16 cellular contexts compared by ENCODE assay signal in genomic region chr4:4853921-4854648, GRCh38. TPM values are rescaled to one million over a fixed set of nuclear protein-coding genes. Genes with fewer than 3 reads are reported as not detected.
DNase-seq lines count a peak whose midpoint lies in the region; ATAC-seq, FAIRE-seq and TF ChIP-seq lines count a peak whose summit lies in the region.
"Had no signal": no experiment of that assay in that cellular context is flagged by ENCODE, and none has a peak within 500 bp of the region (broad histone marks: within the 10 kb centered on the region; RNA-seq: fewer than 3 reads in every experiment).

No MANE protein-coding gene starts in this region.

- H2AFZ ChIP-seq in HepG2 (ENCODE audit: low read length) (no peak overlapping the region), GM12878 (ENCODE audit: control insufficient read depth, low read depth, low read length) (no peak overlapping the region)

- intact Hi-C loops in HepG2 (cut with micrococcal nuclease; ENCODE audit: unreplicated experiment) = no loop called here
- intact Hi-C loops in right lobe of liver (cut with DNase I) = no loop called here
- intact Hi-C loops in GM12878 (cut with micrococcal nuclease; ENCODE audit: unreplicated experiment) = no loop called here
- intact Hi-C loops in natural killer cell (cut with micrococcal nuclease) = loop anchor here (2.0 to 10.0 kb wide), 2 partner anchors 15 to 369 kb away; no protein-coding TSS in a partner anchor

- in situ Hi-C loops in HepG2 (cut with HindIII; ENCODE audit: extremely low pct_ligation_motif_present, low pct_unique_long_range_greater_than_20kb) = no loop called here
- in situ Hi-C loops in GM12878 (cut with MboI) = no loop called here

- peaks cover 4% of the 10 kb centered on the region; the same call in 1 of the 2 replicates for H3K4me1 ChIP-seq in HepG2 (ENCODE audit: insufficient read depth, low read length)
- peaks cover 0 to 16% (median 2%) of the 10 kb centered on the region in 4 donors for H3K4me1 ChIP-seq in right lobe of liver
- H3K4me1 ChIP-seq in GM12878 (ENCODE audit: control insufficient read depth, insufficient read depth, low read length) = no peaks in the 10 kb centered on the region; the same call in 1 of the 2 replicates
- H3K4me1 ChIP-seq in foreskin keratinocyte = no peaks in the 10 kb centered on the region

- H3K36me3 ChIP-seq in HepG2 (replicated peaks in 1 of 2; ENCODE audit: control insufficient read depth in 1 of 2, insufficient read depth in 2 of 2, low read length in 2 of 2) (no peaks in the 10 kb centered on the region), right lobe of liver (no peaks in the 10 kb centered on the region), GM12878 (ENCODE audit: control insufficient read depth in 2 of 2, insufficient read depth in 2 of 2, low read length in 1 of 2) (no peaks in the 10 kb centered on the region)
- H3K36me3 ChIP-seq: lower lobe of right lung, ovary had no signal

- no peak overlapping the region for H3K27ac Mint-ChIP-seq in natural killer cell

- H4K20me1 ChIP-seq in HepG2 (ENCODE audit: insufficient read depth, low read length) (no peaks in the 10 kb centered on the region), GM12878 (ENCODE audit: control insufficient read depth, insufficient read depth) (no peaks in the 10 kb centered on the region)

- DNase-seq in HepG2 (ENCODE audit: low spot score) = no peak
- DNase-seq in right lobe of liver = no peak
- no peak for DNase-seq in GM12878 (ENCODE audit: low read depth, low spot score)
- DNase-seq in natural killer cell = no peak
- no peak for DNase-seq in foreskin keratinocyte
- DNase-seq: AML-193; caudate nucleus; hypothalamus; lower lobe of right lung; NCI-H187; NK-92 treated with Interleukin-12 subunit alpha and Interleukin-12 subunit beta, amount 100 ng/mL, for 24 hours had no signal

- SMC1A ChIA-PET in GM12878 (lab: Charles Lee; ENCODE audit: uncharacterized antibody, unreplicated experiment) = no interaction called here

- POLR2A ChIA-PET in HepG2 (lab: Yijun Ruan, JAX) = no interaction called here
- POLR2A ChIA-PET in GM12878 (lab: Charles Lee) = no interaction called here

- H3K9me3 ChIP-seq in HepG2 (ENCODE audit: low read length) (no peaks in the 10 kb centered on the region), right lobe of liver (no peaks in the 10 kb centered on the region), GM12878 (replicated peaks; ENCODE audit: control insufficient read depth, insufficient read depth, low read length) (peaks cover 4% of the 10 kb centered on the region; the same call in 2 of the 3 replicates)
- H3K9me3 ChIP-seq: lower lobe of right lung, ovary had no signal

- no peak for FAIRE-seq in HepG2 (lab: Jason Lieb, UNC)
- FAIRE-seq in GM12878 (lab: Jason Lieb, UNC) = no peak
- FAIRE-seq: GM18507 had no signal

- TF ChIP-seq EP300 in HepG2 (IDR thresholded peaks at IDR 0.05; ENCODE audit: low read depth in 2 of 2, low read length in 2 of 2) = no peak
- TF ChIP-seq EP300 in HepG2 (CRISPR knock-in tag; IDR thresholded peaks at IDR 0.05; ENCODE audit: borderline replicate concordance) = no peak
- TF ChIP-seq EP300 in GM12878 (IDR thresholded peaks at IDR 0.05; ENCODE audit: borderline replicate concordance in 1 of 2, control insufficient read depth in 1 of 2, low read depth in 2 of 2, low read length in 2 of 2) = no peak

- H3K79me2 ChIP-seq in HepG2 (ENCODE audit: insufficient read depth, low read length) (no peaks in the 10 kb centered on the region), GM12878 (ENCODE audit: control insufficient read depth, insufficient read depth, low read length) (no peaks in the 10 kb centered on the region)

- H3K27me3 ChIP-seq in HepG2 (ENCODE audit: control insufficient read depth in 1 of 2, insufficient read depth in 2 of 2, low read length in 2 of 2) (peaks cover 2 to 5% of the 10 kb centered on the region in 2 experiments; a peak in 2 of 5 replicates), right lobe of liver (peaks cover 13 to 44% of the 10 kb centered on the region in 2 donors), GM12878 (replicated peaks in 1 of 2; ENCODE audit: control insufficient read depth in 2 of 2, insufficient read depth in 2 of 2, low read length in 1 of 2) (peaks cover 7 to 27% of the 10 kb centered on the region in 2 experiments), foreskin keratinocyte (peaks cover 83% of the 10 kb centered on the region)
- H3K27me3 ChIP-seq: ovary had no signal

- TF ChIP-seq POLR2A in HepG2 (IDR thresholded peaks at IDR 0.05; ENCODE audit: insufficient read depth in 1 of 2, low read depth in 2 of 2, low read length in 2 of 2) (no peak), right lobe of liver (IDR thresholded peaks at IDR 0.05) (no peak), GM12878 (IDR thresholded peaks at IDR 0.05; ENCODE audit: low read depth, low read length) (no peak)

- no peak overlapping the region for H3K4me3 ChIP-seq in HepG2 (replicated peaks in 1 of 3; ENCODE audit: insufficient read depth in 1 of 3, low read depth in 2 of 3, low read length in 3 of 3)
- H3K4me3 ChIP-seq in right lobe of liver = no peak overlapping the region
- H3K4me3 ChIP-seq in GM12878 = no peak overlapping the region

- BruUV-seq in HepG2 (replicated peaks; lab: Mats Ljungman, UMichigan) = no TSS peak
- BruUV-seq in GM12878 (replicated peaks; lab: Mats Ljungman, UMichigan) = no TSS peak

- peak overlapping the region; percentile 95 for H3K4me3 Mint-ChIP-seq in natural killer cell

- peaks cover 41 to 47% of the 10 kb centered on the region in 2 donors for H3K4me1 Mint-ChIP-seq in natural killer cell

- TF ChIP-seq RAD21 in HepG2 (CRISPR knock-in tag; IDR thresholded peaks at IDR 0.05) (no peak), GM12878 (IDR thresholded peaks at IDR 0.05; ENCODE audit: insufficient read depth, low read depth, low read length) (no peak)

- CTCF ChIA-PET in HepG2 (lab: Yijun Ruan, JAX; ENCODE audit: low intra/inter-chr PET ratio, low total read pairs) = no interaction called here
- CTCF ChIA-PET in GM12878 (lab: Yijun Ruan, JAX) = no interaction called here

- H3K36me3 Mint-ChIP-seq in natural killer cell = no peaks in the 10 kb centered on the region

- TF ChIP-seq CTCF in HepG2 (CRISPR knock-in tag; IDR thresholded peaks at IDR 0.05) (no peak), right lobe of liver (IDR thresholded peaks at IDR 0.05) (no peak), GM12878 (IDR thresholded peaks at IDR 0.05 in 2 of 3, conservative IDR thresholded peaks at IDR 0.05 in 1 of 3; ENCODE audit: control insufficient read depth in 2 of 3, extremely low read depth in 1 of 3, insufficient read depth in 1 of 3, low read depth in 3 of 3, low read length in 3 of 3) (no peak), natural killer cell (IDR thresholded peaks at IDR 0.05) (no peak), foreskin keratinocyte (conservative IDR thresholded peaks at IDR 0.05) (no peak)

- WGBS in HepG2 (ENCODE audit: low lambda C conversion rate) = 80% methylated on average over 24 of the region's 24 CpGs
- WGBS in right lobe of liver (ENCODE audit: insufficient coverage, low coverage, low lambda C conversion rate, missing lambda C conversion rate) = 12% methylated on average over 20 of the region's 24 CpGs
- 63% methylated on average over 24 of the region's 24 CpGs for WGBS in GM12878 (ENCODE audit: insufficient coverage, insufficient replicate concordance, low lambda C conversion rate, missing lambda C conversion rate)

- ATAC-seq in HepG2 (no peak), right lobe of liver (no peak), GM12878 (no peak), natural killer cell (no peak), foreskin keratinocyte (no peak), GM18907 (IDR thresholded peaks at IDR 0.05; ENCODE audit: unreplicated experiment) (no peak), GM18519 (IDR thresholded peaks at IDR 0.05; ENCODE audit: low FRiP score, unreplicated experiment) (no peak), HG03097 (IDR thresholded peaks at IDR 0.05; ENCODE audit: low FRiP score, unreplicated experiment) (no peak)

- RAD21 ChIA-PET in GM12878 (lab: Charles Lee; ENCODE audit: unreplicated experiment) = no interaction called here

- H3K4me2 ChIP-seq in HepG2 (ENCODE audit: low read depth, low read length) (no peak overlapping the region), GM12878 (ENCODE audit: control insufficient read depth, insufficient read depth) (peak overlapping the region; percentile 89; the same call in 1 of the 2 replicates)

- H3K9ac ChIP-seq in HepG2 (ENCODE audit: insufficient read depth, low read depth, low read length) (no peak overlapping the region), GM12878 (ENCODE audit: control insufficient read depth, insufficient read depth, low read length) (no peak overlapping the region)

- H3K27ac ChIP-seq in HepG2 (ENCODE audit: extremely low read length, insufficient read depth, low read length) (no peak overlapping the region), right lobe of liver (no peak overlapping the region), GM12878 (ENCODE audit: control insufficient read depth, insufficient read depth) (no peak overlapping the region), foreskin keratinocyte (no peak overlapping the region)
- H3K27ac ChIP-seq: lower lobe of right lung, ovary had no signal

- H3K9me3 Mint-ChIP-seq in natural killer cell = no peaks in the 10 kb centered on the region

- H3K27me3 Mint-ChIP-seq in natural killer cell (ENCODE audit: low read depth in 2 of 2) = peaks cover 48 to 60% of the 10 kb centered on the region in 2 donors

RNA-seq across cellular contexts. Expression of gene MSX1, which starts 5.4 kb away (rescaled TPM):
- total RNA-seq in HepG2 (2016; rRNA removed; fragmentation: Illumina TruSeq; extraction: Trizol) (13.8 and 14.9 TPM in 2 replicates), right lobe of liver (under 1 TPM; 0.15 to 0.62 (median 0.31) TPM), GM12878 (2014; rRNA removed) (0.28 TPM in 1 of 2 replicates, not detected in the other), GM12878 (2014; rRNA removed; fragmentation: Illumina TruSeq; extraction: Trizol) (not detected in 2 replicates), GM12878 (2021) (0.18 and 0.24 TPM in 2 replicates), natural killer cell (not detected), foreskin keratinocyte (0.10 and 0.32 TPM in 2 replicates)
- total RNA-seq in HepG2 (2016; cell fraction: cytosol; rRNA removed; fragmentation: Illumina TruSeq; extraction: Trizol; ENCODE audit: low read depth) = 6.3 and 10.9 TPM in 2 replicates
- total RNA-seq in HepG2 (2016; cell fraction: insoluble cytoplasmic fraction; rRNA removed; fragmentation: Illumina TruSeq; extraction: Trizol) = 14.0 and 15.0 TPM in 2 replicates
- 19.1 and 23.9 TPM in 2 replicates for total RNA-seq in HepG2 (2016; cell fraction: membrane; rRNA removed; fragmentation: Illumina TruSeq; extraction: Trizol)
- total RNA-seq in HepG2 (2016; cell fraction: nucleus; rRNA removed; fragmentation: Illumina TruSeq; extraction: Trizol) = 5.4 and 9.8 TPM in 2 replicates
- polyA plus RNA-seq in HepG2 (2011; rRNA removed) (12.1 and 15.2 TPM in 2 replicates), GM12878 (2011; rRNA removed) (0.22 and 0.56 TPM in 2 replicates), GM12878 (2014; fragmentation: Illumina TruSeq; extraction: Trizol) (0.22 TPM in 1 of 2 replicates, not detected in the other), GM12878 (2014; fragmentation: Nextera tagmentation; extraction: Ambion mirVana) (under 1 TPM; 0.04 to 0.08 TPM), GM12878 (2014; rRNA removed) (0.13 and 0.16 TPM in 2 replicates), GM12878 (2016; fragmentation: Nextera tagmentation; extraction: Ambion mirVana) (under 1 TPM in 1 of 2 experiments, not detected in 1; 0.12 TPM), foreskin keratinocyte (0.07 and 0.31 TPM in 2 replicates)
- 8.4 and 14.6 TPM in 2 replicates for polyA plus RNA-seq in HepG2 (2011; cell fraction: cytosol; rRNA removed)
- 17.5 and 22.0 TPM in 2 replicates for polyA plus RNA-seq in HepG2 (2011; cell fraction: nucleus; rRNA removed)
- 8.0 and 8.9 TPM in 2 replicates for polyA plus RNA-seq in HepG2 (2012)
- polyA plus RNA-seq in HepG2 (2016; cell fraction: cytosol; fragmentation: Illumina TruSeq; extraction: Trizol; ENCODE audit: low read depth) = 8.3 and 12.3 TPM in 2 replicates
- 16.8 and 17.9 TPM in 2 replicates for polyA plus RNA-seq in HepG2 (2016; cell fraction: insoluble cytoplasmic fraction; fragmentation: Illumina TruSeq; extraction: Trizol; ENCODE audit: low read depth)
- polyA plus RNA-seq in HepG2 (2016; cell fraction: membrane; fragmentation: Illumina TruSeq; extraction: Trizol; ENCODE audit: low read depth) = 19.5 and 22.1 TPM in 2 replicates
- polyA plus RNA-seq in HepG2 (2016; cell fraction: nucleus; fragmentation: Illumina TruSeq; extraction: Trizol; ENCODE audit: insufficient read depth, low read depth) = 13.8 and 15.1 TPM in 2 replicates
- polyA minus RNA-seq in HepG2 (2011; rRNA and poly(A)+ RNA removed; ENCODE audit: low replicate concordance) = 0.58 and 6.7 TPM in 2 replicates
- polyA minus RNA-seq in HepG2 (2011; cell fraction: cytosol; rRNA and poly(A)+ RNA removed) = 3.3 and 5.9 TPM in 2 replicates
- polyA minus RNA-seq in HepG2 (2011; cell fraction: nucleus; rRNA and poly(A)+ RNA removed) = 3.1 and 4.0 TPM in 2 replicates
- 1.4 and 2.2 TPM in 2 replicates for total RNA-seq in GM12878 (2013; cell fraction: nucleolus; rRNA removed)
- polyA plus RNA-seq in GM12878 (2011; ENCODE audit: low read depth) = not detected
- polyA plus RNA-seq in GM12878 (2011; cell fraction: cytosol; rRNA removed) = 0.42 and 0.51 TPM in 2 replicates
- 1.2 and 1.3 TPM in 2 replicates for polyA plus RNA-seq in GM12878 (2011; cell fraction: nucleus; rRNA removed)
- 0.15 and 0.60 TPM in 2 replicates for polyA plus RNA-seq in GM12878 (2012)
- polyA minus RNA-seq in GM12878 (2011; rRNA and poly(A)+ RNA removed) = not detected in 2 replicates
- polyA minus RNA-seq in GM12878 (2011; cell fraction: cytosol; rRNA and poly(A)+ RNA removed) = 1.0 TPM in 1 of 2 replicates, not detected in the other
- polyA minus RNA-seq in GM12878 (2011; cell fraction: nucleus; rRNA and poly(A)+ RNA removed) = 0.12 TPM in 1 of 2 replicates, not detected in the other
